Comparison of ENCODE assay signal across 11 cellular contexts in the genomic region with DNA sequence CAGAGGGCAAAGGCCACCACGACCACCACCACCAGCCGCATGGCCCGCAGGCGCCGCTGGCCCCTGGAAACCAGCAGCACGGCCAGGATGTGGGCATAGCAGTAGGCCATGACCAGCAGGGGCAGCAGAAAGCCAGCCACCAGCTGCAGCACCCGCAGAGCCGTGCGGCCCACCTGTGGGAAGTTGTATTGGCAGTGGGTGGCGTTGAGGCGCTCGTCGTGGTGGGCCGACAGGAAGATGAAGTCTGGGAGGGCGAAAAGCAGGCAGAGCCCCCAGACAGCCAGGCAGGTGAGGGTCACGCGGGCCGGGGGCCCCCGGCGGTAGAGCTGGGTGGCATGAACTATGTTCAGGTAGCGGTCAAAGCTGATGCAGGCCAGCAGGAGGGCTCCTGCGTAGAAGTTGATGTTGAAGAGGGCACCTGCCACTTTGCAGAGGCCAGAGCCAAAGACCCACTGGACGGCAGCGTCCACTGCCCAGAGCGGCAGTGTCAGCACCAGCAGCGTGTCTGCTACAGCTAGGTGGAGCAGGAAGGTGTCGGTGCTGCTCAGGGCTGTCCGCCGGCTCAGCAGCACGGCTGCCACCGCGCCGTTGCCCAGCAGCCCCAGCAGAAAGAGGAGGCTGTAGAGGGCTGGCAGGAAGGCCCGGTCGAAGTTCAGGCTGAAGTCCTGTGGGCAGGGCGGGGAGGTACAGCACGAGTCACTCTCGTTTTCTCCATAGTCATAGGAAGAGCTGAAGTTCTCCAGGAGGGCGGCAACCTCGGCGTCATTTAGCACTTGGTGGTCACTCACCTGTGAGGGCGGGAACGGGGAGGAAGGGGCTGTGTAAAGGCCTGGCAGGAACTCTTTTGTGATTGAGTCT. TPM values are rescaled to one million over a fixed set of nuclear protein-coding genes. Genes with fewer than 3 reads are reported as not detected.
A peak's percentile ranks its signal among the peaks of the same experiment; 100 is the strongest.
DNase-seq lines count a peak whose midpoint lies in the region; ATAC-seq, FAIRE-seq and TF ChIP-seq lines count a peak whose summit lies in the region.
"Had no signal": no experiment of that assay in that cellular context is flagged by ENCODE, and none has a peak within 500 bp of the region (broad histone marks: within the 10 kb centered on the region; RNA-seq: fewer than 3 reads in every experiment).

No MANE protein-coding gene starts in this region.

- no peak overlapping the region for H3K4me2 ChIP-seq in GM23338
- H3K4me2 ChIP-seq in GM12878 (ENCODE audit: control insufficient read depth, insufficient read depth) = peak overlapping the region; percentile 80
- H3K4me2 ChIP-seq in osteoblast (ENCODE audit: insufficient read depth, low read length) = no peak overlapping the region
- H3K4me2 ChIP-seq: smooth muscle cell had no signal

- H3K79me2 ChIP-seq in GM23338 (replicated peaks; ENCODE audit: insufficient read depth) = no peaks in the 10 kb centered on the region
- peaks cover 22% of the 10 kb centered on the region for H3K79me2 ChIP-seq in GM12878 (ENCODE audit: control insufficient read depth, insufficient read depth, low read length)
- H3K79me2 ChIP-seq in osteoblast (ENCODE audit: insufficient read depth, low read length) = no peaks in the 10 kb centered on the region

- no peak for TF ChIP-seq RAD21 in GM12878 (IDR thresholded peaks at IDR 0.05; ENCODE audit: insufficient read depth, low read depth, low read length)

- ATAC-seq in GM23338 = peak; percentile 77
- ATAC-seq in GM12878 = peak; percentile 7
- ATAC-seq in GM19463 (IDR thresholded peaks at IDR 0.05; ENCODE audit: unreplicated experiment) = no peak
- no peak for ATAC-seq in GM21786 (IDR thresholded peaks at IDR 0.05; ENCODE audit: unreplicated experiment)
- ATAC-seq in GM21390 (IDR thresholded peaks at IDR 0.05; ENCODE audit: unreplicated experiment) = no peak
- ATAC-seq: heart left ventricle had no signal

- H3F3A ChIP-seq in GM23338 (replicated peaks; ENCODE audit: low read depth) = no peaks in the 10 kb centered on the region

- intact Hi-C loops in GM12878 (cut with micrococcal nuclease; ENCODE audit: unreplicated experiment) = loop anchor here (5.0 kb wide), 1 partner anchor 75 kb away; no protein-coding TSS in a partner anchor

- TF ChIP-seq CTCF in GM23338 (conservative IDR thresholded peaks at IDR 0.05; ENCODE audit: low read depth in 2 of 2) (peak in 1 of 2 experiments; percentile 32; a peak in 1 of 4 replicates), GM12878 (IDR thresholded peaks at IDR 0.05 in 2 of 3, conservative IDR thresholded peaks at IDR 0.05 in 1 of 3; ENCODE audit: control insufficient read depth in 2 of 3, extremely low read depth in 1 of 3, insufficient read depth in 1 of 3, low read depth in 3 of 3, low read length in 3 of 3) (peak in 2 of 3 experiments; percentile 10 to 17; a peak in 1 of 6 replicates), osteoblast (IDR thresholded peaks at IDR 0.05; ENCODE audit: extremely low read depth, low read depth, low read length) (no peak)

- RAD21 ChIA-PET in GM12878 (lab: Charles Lee; ENCODE audit: unreplicated experiment) = interaction anchor here (2.7 to 3.8 kb wide), 5 partner anchors 16 to 82 kb away, joined by 9 to 24 read pairs (median 20); no protein-coding TSS in a partner anchor

- H3K9me3 ChIP-seq in GM12878 (replicated peaks; ENCODE audit: control insufficient read depth, insufficient read depth, low read length) = no peaks in the 10 kb centered on the region; the same call in 1 of the 3 replicates
- H3K9me3 ChIP-seq in osteoblast (ENCODE audit: low read depth, low read length) = no peaks in the 10 kb centered on the region
- H3K9me3 ChIP-seq: heart left ventricle had no signal

- WGBS in GM12878 (ENCODE audit: insufficient coverage, insufficient replicate concordance, low lambda C conversion rate, missing lambda C conversion rate) = 82% methylated on average over 35 of the region's 43 CpGs

- no peaks in the 10 kb centered on the region for H3K4me1 Mint-ChIP-seq in GM23338

- H3K36me3 ChIP-seq in GM23338 (ENCODE audit: insufficient read depth) = no peaks in the 10 kb centered on the region
- peaks cover 0 to 3% of the 10 kb centered on the region in 2 experiments; a peak in 2 of 4 replicates for H3K36me3 ChIP-seq in GM12878 (ENCODE audit: control insufficient read depth in 2 of 2, insufficient read depth in 2 of 2, low read length in 1 of 2)
- H3K36me3 ChIP-seq in osteoblast (ENCODE audit: insufficient read depth, low read length) = peaks cover 16% of the 10 kb centered on the region

- no TSS peak for BruUV-seq in GM12878 (replicated peaks; lab: Mats Ljungman, UMichigan)

- TF ChIP-seq POLR2A in GM12878 (IDR thresholded peaks at IDR 0.05; ENCODE audit: low read depth, low read length) = no peak; the same call in 1 of the 2 replicates

- no peaks in the 10 kb centered on the region for H3K9me2 ChIP-seq in GM23338 (ENCODE audit: insufficient read depth)

- H3K27me3 Mint-ChIP-seq in GM23338 (ENCODE audit: insufficient read depth, low read depth, poor library complexity) = peaks cover 2% of the 10 kb centered on the region

- in situ Hi-C loops in GM12878 (cut with MboI) = loop anchor here (5.0 kb wide), 1 partner anchor 35 kb away; no protein-coding TSS in a partner anchor

- H3K36me3 Mint-ChIP-seq in GM23338 (ENCODE audit: low read depth) = peaks cover 12% of the 10 kb centered on the region

- no peak overlapping the region for H3K4me3 Mint-ChIP-seq in GM23338

- CTCF ChIA-PET in GM12878 (lab: Yijun Ruan, JAX) = interaction anchor here (1.0 to 3.4 kb wide), 4 partner anchors 12 to 34 kb away, joined by 4 to 24 read pairs (median 6); no protein-coding TSS in a partner anchor

- H3K9ac ChIP-seq in GM12878 (ENCODE audit: control insufficient read depth, insufficient read depth, low read length) = peak overlapping the region; percentile 72

- TF ChIP-seq EP300 in GM12878 (IDR thresholded peaks at IDR 0.05; ENCODE audit: borderline replicate concordance in 1 of 2, control insufficient read depth in 1 of 2, low read depth in 2 of 2, low read length in 2 of 2) = no peak

- POLR2A ChIA-PET in GM12878 (lab: Charles Lee) = interaction anchor here (0.9 to 2.4 kb wide), 3 partner anchors 16 to 84 kb away, joined by 3 to 10 read pairs (median 4); a partner anchor contains a TSS

- H3K27ac Mint-ChIP-seq in GM23338 = no peak overlapping the region; the same call in 1 of the 2 replicates

- H3K4me3 ChIP-seq in GM23338 (no peak overlapping the region), GM12878 (peak overlapping the region; percentile 69; the same call in 1 of the 2 replicates), osteoblast (ENCODE audit: insufficient read depth, low read length) (no peak overlapping the region)
- H3K4me3 ChIP-seq: smooth muscle cell had no signal

- no peak for FAIRE-seq in GM12878 (lab: Jason Lieb, UNC)

- DNase-seq in GM23338 (ENCODE audit: low spot score) (peak; percentile 8), SW480 (ENCODE audit: low spot score) (peak; percentile 50), GM12878 (ENCODE audit: low read depth, low spot score) (no peak), osteoblast (ENCODE audit: insufficient read length, low spot score, missing footprints) (peak; percentile 52)
- DNase-seq: heart left ventricle, MM.1S had no signal

- H2AFZ ChIP-seq in GM23338 = no peak overlapping the region
- no peak overlapping the region for H2AFZ ChIP-seq in GM12878 (ENCODE audit: control insufficient read depth, low read depth, low read length)
- no peak overlapping the region for H2AFZ ChIP-seq in osteoblast (ENCODE audit: low read length)

- H3K27ac ChIP-seq in GM23338 (ENCODE audit: low read depth) (no peak overlapping the region), GM12878 (ENCODE audit: control insufficient read depth, insufficient read depth) (peak overlapping the region; percentile 90), osteoblast (ENCODE audit: low read depth, low read length) (no peak overlapping the region)

- H4K20me1 ChIP-seq in GM23338 (replicated peaks; ENCODE audit: insufficient read depth) (no peaks in the 10 kb centered on the region), GM12878 (ENCODE audit: control insufficient read depth, insufficient read depth) (no peaks in the 10 kb centered on the region), osteoblast (ENCODE audit: insufficient read depth, low read length) (peaks cover 7% of the 10 kb centered on the region)

- SMC1A ChIA-PET in GM12878 (lab: Charles Lee; ENCODE audit: uncharacterized antibody, unreplicated experiment) = interaction anchor here (1.1 to 9.3 kb wide), 7 partner anchors 18 to 83 kb away, joined by 3 to 119 read pairs (median 5); no protein-coding TSS in a partner anchor

- H3K9me3 Mint-ChIP-seq in GM23338 = no peaks in the 10 kb centered on the region; the same call in 2 of the 3 replicates

- H3K27me3 ChIP-seq in GM23338 (ENCODE audit: insufficient read depth) (no peaks in the 10 kb centered on the region), GM12878 (replicated peaks in 1 of 2; ENCODE audit: control insufficient read depth in 2 of 2, insufficient read depth in 2 of 2, low read length in 1 of 2) (no peaks in the 10 kb centered on the region), osteoblast (ENCODE audit: insufficient read depth, low read length) (peaks cover 5% of the 10 kb centered on the region)
- H3K27me3 ChIP-seq: heart left ventricle had no signal

- H3K4me1 ChIP-seq in GM23338 (ENCODE audit: insufficient read depth) = no peaks in the 10 kb centered on the region
- H3K4me1 ChIP-seq in GM12878 (ENCODE audit: control insufficient read depth, insufficient read depth, low read length) = peaks cover 25% of the 10 kb centered on the region
- H3K4me1 ChIP-seq in osteoblast (ENCODE audit: insufficient read depth, low read length) = no peaks in the 10 kb centered on the region

RNA-seq across cellular contexts. Expression of a gene that starts 1.4 kb away (rescaled TPM):
- total RNA-seq in GM23338 (2014; rRNA removed; shearing (Covaris generic)) = not detected in 2 replicates
- not detected in 2 replicates for polyA plus RNA-seq in GM23338 (2016; fragmentation: Nextera tagmentation; extraction: Ambion mirVana)
- total RNA-seq in GM12878 (2013; cell fraction: nucleolus; rRNA removed) = 7.8 and 8.0 TPM in 2 replicates
- total RNA-seq in GM12878 (2014; rRNA removed) = 18.0 and 24.9 TPM in 2 replicates
- 4.5 and 6.8 TPM in 2 replicates for total RNA-seq in GM12878 (2014; rRNA removed; fragmentation: Illumina TruSeq; extraction: Trizol)
- 45.4 and 48.2 TPM in 2 replicates for total RNA-seq in GM12878 (2021)
- 20.9 TPM for polyA plus RNA-seq in GM12878 (2011; ENCODE audit: low read depth)
- 0.37 and 3.0 TPM in 2 replicates for polyA plus RNA-seq in GM12878 (2011; rRNA removed)
- 5.1 and 8.0 TPM in 2 replicates for polyA plus RNA-seq in GM12878 (2011; cell fraction: cytosol; rRNA removed)
- polyA plus RNA-seq in GM12878 (2011; cell fraction: nucleus; rRNA removed) = 12.0 and 20.8 TPM in 2 replicates
- 24.8 and 41.5 TPM in 2 replicates for polyA plus RNA-seq in GM12878 (2012)
- 1.7 and 11.7 TPM in 2 replicates for polyA plus RNA-seq in GM12878 (2014; fragmentation: Illumina TruSeq; extraction: Trizol)
- 1 to 10 TPM; 1.4 to 6.7 TPM for polyA plus RNA-seq in GM12878 (2014; fragmentation: Nextera tagmentation; extraction: Ambion mirVana)
- polyA plus RNA-seq in GM12878 (2014; rRNA removed) = 19.7 and 27.7 TPM in 2 replicates
- 10 to 100 TPM; 47.6 to 48.0 TPM for polyA plus RNA-seq in GM12878 (2016; fragmentation: Nextera tagmentation; extraction: Ambion mirVana)
- 3.9 and 8.1 TPM in 2 replicates for polyA minus RNA-seq in GM12878 (2011; rRNA and poly(A)+ RNA removed)
- polyA minus RNA-seq in GM12878 (2011; cell fraction: cytosol; rRNA and poly(A)+ RNA removed) = 7.7 and 10.4 TPM in 2 replicates
- polyA minus RNA-seq in GM12878 (2011; cell fraction: nucleus; rRNA and poly(A)+ RNA removed) = 12.7 and 27.5 TPM in 2 replicates
- not detected in 2 replicates for total RNA-seq in osteoblast
- total RNA-seq: Daoy, smooth muscle cell had no signal

RNA-seq across cellular contexts. Expression of a gene that starts 38.7 kb away (rescaled TPM):
- total RNA-seq in GM23338 (2014; rRNA removed; shearing (Covaris generic)) = 1.5 and 2.7 TPM in 2 replicates
- polyA plus RNA-seq in GM23338 (2016; fragmentation: Nextera tagmentation; extraction: Ambion mirVana) (0.63 and 1.2 TPM in 2 replicates), GM12878 (2011; rRNA removed) (1.3 and 2.1 TPM in 2 replicates), GM12878 (2014; fragmentation: Illumina TruSeq; extraction: Trizol) (1.6 and 2.8 TPM in 2 replicates), GM12878 (2014; fragmentation: Nextera tagmentation; extraction: Ambion mirVana) (1 to 10 TPM in 1 of 2 experiments, under 1 TPM in 1; 0.69 to 1.1 TPM), GM12878 (2014; rRNA removed) (0.81 and 1.4 TPM in 2 replicates), GM12878 (2016; fragmentation: Nextera tagmentation; extraction: Ambion mirVana) (under 1 TPM; 0.37 to 0.72 TPM)
- total RNA-seq in GM12878 (2013; cell fraction: nucleolus; rRNA removed) = 5.3 and 7.3 TPM in 2 replicates
- total RNA-seq in GM12878 (2014; rRNA removed) (0.62 and 1.8 TPM in 2 replicates), GM12878 (2014; rRNA removed; fragmentation: Illumina TruSeq; extraction: Trizol) (1.4 and 1.9 TPM in 2 replicates), GM12878 (2021) (1.0 and 1.3 TPM in 2 replicates), osteoblast (4.3 and 4.4 TPM in 2 replicates)
- polyA plus RNA-seq in GM12878 (2011; ENCODE audit: low read depth) = 0.51 TPM
- 0.51 and 0.53 TPM in 2 replicates for polyA plus RNA-seq in GM12878 (2011; cell fraction: cytosol; rRNA removed)
- 4.2 and 6.0 TPM in 2 replicates for polyA plus RNA-seq in GM12878 (2011; cell fraction: nucleus; rRNA removed)
- polyA plus RNA-seq in GM12878 (2012) = 0.58 and 1.4 TPM in 2 replicates
- 1.3 and 1.8 TPM in 2 replicates for polyA minus RNA-seq in GM12878 (2011; rRNA and poly(A)+ RNA removed)
- polyA minus RNA-seq in GM12878 (2011; cell fraction: cytosol; rRNA and poly(A)+ RNA removed) = not detected in 2 replicates
- 1.3 and 1.6 TPM in 2 replicates for polyA minus RNA-seq in GM12878 (2011; cell fraction: nucleus; rRNA and poly(A)+ RNA removed)

Comparison
In these comparisons a context has a peak if more than half of its experiments do, and no peak if none do; other contexts are left out.
1. ATAC-seq: peak in GM23338 (single experiment) and GM12878 (single experiment); none in GM19463 (single experiment), GM21786 (single experiment) and GM21390 (single experiment).